Comparison of ENCODE assay signal across 8 cellular contexts in the genomic region with DNA sequence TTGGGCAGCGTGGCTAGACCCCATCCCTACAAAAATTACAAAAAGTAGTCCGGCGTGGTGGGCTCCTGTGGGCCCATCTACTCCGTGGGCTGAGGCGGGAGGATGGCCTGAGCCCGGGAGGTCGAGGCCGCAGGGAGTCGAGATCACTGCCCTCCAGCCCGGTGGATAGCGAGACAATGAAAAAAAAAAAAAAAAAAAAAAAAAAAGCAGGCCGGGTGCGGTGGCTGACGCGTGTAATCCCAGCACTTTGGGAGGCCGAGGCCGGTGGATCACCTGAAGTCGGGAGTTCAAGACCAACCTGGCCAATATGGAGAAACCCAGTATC.
DNase-seq lines count a peak whose midpoint lies in the region; ATAC-seq and TF ChIP-seq lines count a peak whose summit lies in the region.

No MANE protein-coding gene starts in this region.

- H3K4me1 ChIP-seq in Caco-2 (no peaks in the 10 kb centered on the region), PC-3 (ENCODE audit: insufficient read depth, low read length) (peaks cover 9% of the 10 kb centered on the region)

- BruUV-seq in Caco-2 (replicated peaks; lab: Mats Ljungman, UMichigan) = TSS peak; percentile 41
- BruUV-seq in PC-3 (replicated peaks; lab: Mats Ljungman, UMichigan) = no TSS peak

- H3K36me3 ChIP-seq in Caco-2 (ENCODE audit: control insufficient read depth, insufficient read depth, low read length) = no peaks in the 10 kb centered on the region
- H3K36me3 ChIP-seq in PC-3 (ENCODE audit: low read depth, low read length) = no peaks in the 10 kb centered on the region

- no peaks in the 10 kb centered on the region for H4K20me1 ChIP-seq in PC-3 (ENCODE audit: low read length)

- DNase-seq in Caco-2 (no peak), PC-3 (no peak), epithelial cell of proximal tubule (ENCODE audit: low read depth) (no peak), osteocyte (ENCODE audit: extremely low spot score, unreplicated experiment) (no peak), globus pallidus (ENCODE audit: low spot score) (no peak), hippocampal formation (lab: John Stamatoyannopoulos, UW) (no peak)
- no peak for DNase-seq in activated effector memory CD4-positive, alpha-beta T cell treated with anti-CD3 and anti-CD28 coated beads, Interleukin-2, amount 50 U/mL, for 16 hours

- peaks cover 4% of the 10 kb centered on the region for H3K27me3 Mint-ChIP-seq in Caco-2 (ENCODE audit: insufficient read depth, unreplicated experiment)
- H3K27me3 Mint-ChIP-seq in osteocyte (ENCODE audit: unreplicated experiment) = peaks cover 47% of the 10 kb centered on the region

- H3K27me3 ChIP-seq in Caco-2 (replicated peaks; ENCODE audit: control insufficient read depth, insufficient read depth, low read length) (no peaks in the 10 kb centered on the region), PC-3 (ENCODE audit: low read length) (no peaks in the 10 kb centered on the region)

- H3K9me3 ChIP-seq in Caco-2 = no peaks in the 10 kb centered on the region
- no peaks in the 10 kb centered on the region for H3K9me3 ChIP-seq in PC-3 (ENCODE audit: low read length)

- H3K9me2 ChIP-seq in PC-3 (replicated peaks; ENCODE audit: low read length) = no peaks in the 10 kb centered on the region

- peak overlapping the region; percentile 70 for H3K27ac Mint-ChIP-seq in Caco-2 (ENCODE audit: unreplicated experiment)
- no peak overlapping the region for H3K27ac Mint-ChIP-seq in osteocyte (ENCODE audit: unreplicated experiment)

- CTCF ChIA-PET in Caco-2 (lab: Charles Lee) (interaction anchor here (1.4 kb wide), 1 partner anchor 9 kb away, joined by 3 read pairs; no protein-coding TSS in a partner anchor), PC-3 (lab: Charles Lee) (no interaction called here)

- H3K4me1 Mint-ChIP-seq in Caco-2 (ENCODE audit: low read depth, unreplicated experiment) = peaks cover 5% of the 10 kb centered on the region
- peaks cover 25% of the 10 kb centered on the region for H3K4me1 Mint-ChIP-seq in osteocyte (ENCODE audit: unreplicated experiment)

- H2AFZ ChIP-seq in PC-3 (ENCODE audit: low read length) = peak overlapping the region; percentile 97

- peak overlapping the region; percentile 83 for H3K9ac ChIP-seq in PC-3 (ENCODE audit: low read length)

- no peaks in the 10 kb centered on the region for H3F3A ChIP-seq in PC-3 (ENCODE audit: low read length, unreplicated experiment)

- H3K4me3 Mint-ChIP-seq in Caco-2 (ENCODE audit: unreplicated experiment) (peak overlapping the region; percentile 85), osteocyte (ENCODE audit: unreplicated experiment) (peak overlapping the region; percentile 57)

- H3K36me3 Mint-ChIP-seq in Caco-2 (ENCODE audit: insufficient read depth, unreplicated experiment) (peaks cover 6% of the 10 kb centered on the region), osteocyte (ENCODE audit: unreplicated experiment) (no peaks in the 10 kb centered on the region)

- peak overlapping the region; percentile 39; the same call in 1 of the 2 replicates for H3K27ac ChIP-seq in PC-3 (ENCODE audit: low read length)

- peak overlapping the region; percentile 95 for H3K4me2 ChIP-seq in PC-3 (ENCODE audit: low read length)

- intact Hi-C loops in Caco-2 (cut with micrococcal nuclease; ENCODE audit: unreplicated experiment) (no loop called here), PC-3 (cut with micrococcal nuclease) (no loop called here)

- H3K9me3 Mint-ChIP-seq in Caco-2 (ENCODE audit: unreplicated experiment) (no peaks in the 10 kb centered on the region), osteocyte (ENCODE audit: unreplicated experiment) (no peaks in the 10 kb centered on the region)

- ATAC-seq in PC-3 (no peak), GM18502 (IDR thresholded peaks at IDR 0.05; ENCODE audit: poor library complexity, unreplicated experiment) (no peak)

- peaks cover 9% of the 10 kb centered on the region for H3K79me2 ChIP-seq in PC-3 (ENCODE audit: low read length)

- POLR2A ChIA-PET in Caco-2 (lab: Charles Lee) = no interaction called here
- POLR2A ChIA-PET in PC-3 (lab: Charles Lee; ENCODE audit: unreplicated experiment) = no interaction called here

- H3K4me3 ChIP-seq in Caco-2 (ENCODE audit: low read depth, low read length) (peak overlapping the region; percentile 73), PC-3 (ENCODE audit: low read length) (peak overlapping the region; percentile 77), epithelial cell of proximal tubule (ENCODE audit: low read depth, low read length) (peak overlapping the region; percentile 76)

- no peak for TF ChIP-seq CTCF in Caco-2 (IDR thresholded peaks at IDR 0.05; ENCODE audit: insufficient read depth in 1 of 2, low read depth in 1 of 2, low read length in 1 of 2, severe bottlenecking in 1 of 2, unreplicated experiment in 1 of 2)
- TF ChIP-seq CTCF in PC-3 (conservative IDR thresholded peaks at IDR 0.05; ENCODE audit: low read depth, low read length) = no peak
- no peak for TF ChIP-seq CTCF in epithelial cell of proximal tubule (conservative IDR thresholded peaks at IDR 0.05; ENCODE audit: low read depth, low read length)
- no peak for TF ChIP-seq CTCF in osteocyte (IDR thresholded peaks at IDR 0.05)
